In the genomic region with DNA sequence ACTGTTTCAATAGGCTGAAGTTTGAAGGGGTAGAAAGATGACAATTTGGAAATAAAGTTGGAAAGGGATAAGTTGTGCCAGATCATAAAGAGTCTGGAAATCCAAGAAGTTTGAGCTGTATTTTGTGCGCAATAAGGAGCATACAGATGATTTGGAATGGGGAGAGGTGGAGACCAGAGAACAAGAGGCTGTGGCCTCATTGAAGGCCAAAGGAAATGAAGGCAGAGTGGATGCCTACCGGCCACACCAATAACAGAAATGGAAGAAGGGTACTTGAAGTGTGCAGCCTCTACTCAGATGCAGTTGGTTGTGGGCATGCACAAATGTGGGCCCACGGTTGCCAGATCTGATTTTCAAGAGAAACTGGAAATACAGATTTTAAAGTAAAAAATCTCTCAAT, we compare ENCODE assay signal across 1 cellular context.
TF ChIP-seq lines count a peak whose summit lies in the region.

No MANE protein-coding gene starts in this region.

TF ChIP-seq in neural cell, 6 proteins besides CTCF, POLR2A, EP300 and RAD21 (continued from another document):
- TF ChIP-seq, protein P1, sequence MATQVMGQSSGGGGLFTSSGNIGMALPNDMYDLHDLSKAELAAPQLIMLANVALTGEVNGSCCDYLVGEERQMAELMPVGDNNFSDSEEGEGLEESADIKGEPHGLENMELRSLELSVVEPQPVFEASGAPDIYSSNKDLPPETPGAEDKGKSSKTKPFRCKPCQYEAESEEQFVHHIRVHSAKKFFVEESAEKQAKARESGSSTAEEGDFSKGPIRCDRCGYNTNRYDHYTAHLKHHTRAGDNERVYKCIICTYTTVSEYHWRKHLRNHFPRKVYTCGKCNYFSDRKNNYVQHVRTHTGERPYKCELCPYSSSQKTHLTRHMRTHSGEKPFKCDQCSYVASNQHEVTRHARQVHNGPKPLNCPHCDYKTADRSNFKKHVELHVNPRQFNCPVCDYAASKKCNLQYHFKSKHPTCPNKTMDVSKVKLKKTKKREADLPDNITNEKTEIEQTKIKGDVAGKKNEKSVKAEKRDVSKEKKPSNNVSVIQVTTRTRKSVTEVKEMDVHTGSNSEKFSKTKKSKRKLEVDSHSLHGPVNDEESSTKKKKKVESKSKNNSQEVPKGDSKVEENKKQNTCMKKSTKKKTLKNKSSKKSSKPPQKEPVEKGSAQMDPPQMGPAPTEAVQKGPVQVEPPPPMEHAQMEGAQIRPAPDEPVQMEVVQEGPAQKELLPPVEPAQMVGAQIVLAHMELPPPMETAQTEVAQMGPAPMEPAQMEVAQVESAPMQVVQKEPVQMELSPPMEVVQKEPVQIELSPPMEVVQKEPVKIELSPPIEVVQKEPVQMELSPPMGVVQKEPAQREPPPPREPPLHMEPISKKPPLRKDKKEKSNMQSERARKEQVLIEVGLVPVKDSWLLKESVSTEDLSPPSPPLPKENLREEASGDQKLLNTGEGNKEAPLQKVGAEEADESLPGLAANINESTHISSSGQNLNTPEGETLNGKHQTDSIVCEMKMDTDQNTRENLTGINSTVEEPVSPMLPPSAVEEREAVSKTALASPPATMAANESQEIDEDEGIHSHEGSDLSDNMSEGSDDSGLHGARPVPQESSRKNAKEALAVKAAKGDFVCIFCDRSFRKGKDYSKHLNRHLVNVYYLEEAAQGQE (IDR thresholded peaks at IDR 0.05; ENCODE audit: borderline replicate concordance) = no peak
- TF ChIP-seq SMC3 (conservative IDR thresholded peaks at IDR 0.05; ENCODE audit: poor library complexity) = no peak
TF ChIP-seq in neural cell: peak in this region for 0.
